Comparison of ENCODE assay signal across 17 cellular contexts in genomic region chr13:21546372-21546771, GRCh38. TPM values are rescaled to one million over a fixed set of nuclear protein-coding genes. Genes with fewer than 3 reads are reported as not detected.
DNase-seq lines count a peak whose midpoint lies in the region; ATAC-seq and TF ChIP-seq lines count a peak whose summit lies in the region.
"Had no signal": no experiment of that assay in that cellular context is flagged by ENCODE, and none has a peak within 500 bp of the region (broad histone marks: within the 10 kb centered on the region; RNA-seq: fewer than 3 reads in every experiment).

No MANE protein-coding gene starts in this region.

- no peak for TF ChIP-seq CTCF in fibroblast of pulmonary artery (IDR thresholded peaks at IDR 0.05; ENCODE audit: low read length, missing control alignments)

- ATAC-seq in stimulated activated memory B cell treated with anti-CD40 and anti-IgM and Interleukin-4, amounts not matched to agents 10 μg/mL and 1 μg/mL and 100 μg/mL, for 72 hours, result no peak
- ATAC-seq: A549; stimulated activated naive CD8-positive, alpha-beta T cell treated with anti-CD3 and anti-CD28 coated beads, Interleukin-15, amount 100 ng/mL, for 72 hours had no signal

- no peak overlapping the region for H3K4me3 Mint-ChIP-seq in stimulated activated memory B cell treated with anti-CD40 and anti-IgM and Interleukin-4, amounts not matched to agents 10 μg/mL and 1 μg/mL and 100 μg/mL, for 72 hours
- H3K4me3 Mint-ChIP-seq: stimulated activated naive CD8-positive, alpha-beta T cell treated with anti-CD3 and anti-CD28 coated beads, Interleukin-15, amount 100 ng/mL, for 72 hours had no signal

- no peaks in the 10 kb centered on the region for H3K9me3 Mint-ChIP-seq in stimulated activated memory B cell treated with anti-CD40 and anti-IgM and Interleukin-4, amounts not matched to agents 10 μg/mL and 1 μg/mL and 100 μg/mL, for 72 hours
- H3K9me3 Mint-ChIP-seq: stimulated activated naive CD8-positive, alpha-beta T cell treated with anti-CD3 and anti-CD28 coated beads, Interleukin-15, amount 100 ng/mL, for 72 hours had no signal

- H3K27ac Mint-ChIP-seq in stimulated activated memory B cell treated with anti-CD40 and anti-IgM and Interleukin-4, amounts not matched to agents 10 μg/mL and 1 μg/mL and 100 μg/mL, for 72 hours, result peak overlapping the region; percentile 20
- H3K27ac Mint-ChIP-seq: stimulated activated naive CD8-positive, alpha-beta T cell treated with anti-CD3 and anti-CD28 coated beads, Interleukin-15, amount 100 ng/mL, for 72 hours had no signal

- H3K9me3 ChIP-seq in MG63, result no peaks in the 10 kb centered on the region
- H3K9me3 ChIP-seq: A549, adrenal gland had no signal

- H3K4me3 ChIP-seq in fibroblast of pulmonary artery (replicated peaks; ENCODE audit: low read depth, low read length), result no peak overlapping the region
- no peak overlapping the region for H3K4me3 ChIP-seq in MG63
- H3K4me3 ChIP-seq: A549, adrenal gland had no signal

- no peaks in the 10 kb centered on the region for H3K27me3 ChIP-seq in MG63
- H3K27me3 ChIP-seq: adrenal gland had no signal

- no peaks in the 10 kb centered on the region; the same call in 1 of the 2 replicates for H3K36me3 ChIP-seq in MG63
- H3K36me3 ChIP-seq: adrenal gland had no signal

- DNase-seq in SIG-M5 treated with dmso at 0.1 percent for 504 hours (lab: John Stamatoyannopoulos, UW; ENCODE audit: unreplicated experiment) (peak; percentile 20), SIG-M5 (lab: John Stamatoyannopoulos, UW) (no peak), NOMO-1 treated with dmso at 0.1 percent for 144 hours (lab: John Stamatoyannopoulos, UW; ENCODE audit: unreplicated experiment) (peak; percentile 7), fibroblast of pulmonary artery (ENCODE audit: low read depth) (peak; percentile 29), EL (no peak), DMS153 (lab: John Stamatoyannopoulos, UW) (no peak), MG63 (no peak)
- DNase-seq: adrenal gland; central memory CD4-positive, alpha-beta T cell; KBM-7; NCI-H510A treated with DMSO at 0.1 percent for 48 hours; retina; stimulated activated CD4-positive, alpha-beta T cell treated with anti-CD3 and anti-CD28 coated beads, Interleukin-15, amount 100 ng/mL, for 24 hours; stimulated activated naive CD8-positive, alpha-beta T cell treated with anti-CD3 and anti-CD28 coated beads, Interleukin-15, amount 100 ng/mL, for 72 hours; SW 1271 had no signal

- no peaks in the 10 kb centered on the region for H3K27me3 Mint-ChIP-seq in stimulated activated memory B cell treated with anti-CD40 and anti-IgM and Interleukin-4, amounts not matched to agents 10 μg/mL and 1 μg/mL and 100 μg/mL, for 72 hours
- H3K27me3 Mint-ChIP-seq: stimulated activated naive CD8-positive, alpha-beta T cell treated with anti-CD3 and anti-CD28 coated beads, Interleukin-15, amount 100 ng/mL, for 72 hours had no signal

- H3K4me1 Mint-ChIP-seq in stimulated activated memory B cell treated with anti-CD40 and anti-IgM and Interleukin-4, amounts not matched to agents 10 μg/mL and 1 μg/mL and 100 μg/mL, for 72 hours, result peaks cover 43% of the 10 kb centered on the region

- peaks cover 24% of the 10 kb centered on the region for H3K36me3 Mint-ChIP-seq in stimulated activated memory B cell treated with anti-CD40 and anti-IgM and Interleukin-4, amounts not matched to agents 10 μg/mL and 1 μg/mL and 100 μg/mL, for 72 hours

RNA-seq across cellular contexts. Expression of gene MICU2, which starts 57.6 kb away (rescaled TPM):
- total RNA-seq in MG63 (2014; rRNA removed; shearing (Covaris generic); ENCODE audit: low replicate concordance), result 54.6 and 80.0 TPM in 2 replicates

Comparison
In these comparisons a context has a peak if more than half of its experiments do, and no peak if none do; other contexts are left out.
1. DNase-seq: peak in SIG-M5 treated with dmso at 0.1 percent for 504 hours (single experiment), NOMO-1 treated with dmso at 0.1 percent for 144 hours (single experiment) and fibroblast of pulmonary artery (single experiment); none in SIG-M5 (single experiment), EL (single experiment), DMS153 (single experiment) and MG63 (single experiment).